In the genomic region with DNA sequence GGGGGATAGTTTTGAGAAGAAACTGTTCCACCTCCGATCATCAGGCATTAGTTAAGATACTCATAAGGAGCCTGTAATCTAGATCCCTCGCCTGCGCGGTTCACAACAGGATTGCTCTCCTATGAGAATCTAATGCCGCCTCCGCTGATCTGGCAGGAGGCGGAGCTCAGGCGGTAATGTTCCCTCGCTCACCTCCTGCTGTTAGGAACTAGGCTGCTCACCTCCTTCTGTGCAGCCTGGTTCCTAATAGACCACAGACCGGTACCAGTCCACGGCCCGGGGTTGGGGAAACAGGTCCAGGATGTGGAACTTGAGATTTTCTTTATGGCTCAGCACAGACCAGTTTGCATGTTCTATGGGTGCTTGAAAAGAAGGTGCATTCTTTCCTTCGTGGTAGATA, we compare ENCODE assay signal across 1 cellular context.
TF ChIP-seq lines count a peak whose summit lies in the region.

No MANE protein-coding gene starts in this region.

TF ChIP-seq in HepG2, 621 proteins besides CTCF, POLR2A, EP300 and RAD21:
- TF ChIP-seq ZKSCAN5 (CRISPR knock-in tag; IDR thresholded peaks at IDR 0.05) (peak; percentile 97), SMC3 (IDR thresholded peaks at IDR 0.05; ENCODE audit: low read length) (0 out of 2 replicates have a peak, but pooled peaks have one; percentile 23), ZNF557 (CRISPR knock-in tag; IDR thresholded peaks at IDR 0.05) (no peak)
TF ChIP-seq in HepG2: peak in this region for 2.
